In genomic region chr14:32996343-32996742, GRCh38 we compare ENCODE assay signal across 25 cellular contexts. TPM values are rescaled to one million over a fixed set of nuclear protein-coding genes. Genes with fewer than 3 reads are reported as not detected.
"Had no signal": no experiment of that assay in that cellular context is flagged by ENCODE, and none has a peak within 500 bp of the region (broad histone marks: within the 10 kb centered on the region; RNA-seq: fewer than 3 reads in every experiment).

No MANE protein-coding gene starts in this region.

- H3K27ac ChIP-seq: neural progenitor cell, neutrophil, pancreas, psoas muscle, right lobe of liver, sigmoid colon, stomach, thoracic aorta, thyroid gland, tibial nerve, upper lobe of left lung, vagina had no signal

- H3K4me2 ChIP-seq: neural progenitor cell had no signal

- H3K27me3 ChIP-seq: neural progenitor cell, neutrophil, pancreas, right lobe of liver, sigmoid colon, stomach, thyroid gland, tibial nerve, upper lobe of left lung, vagina had no signal

- H3K9ac ChIP-seq: neural progenitor cell had no signal

- H3K36me3 ChIP-seq: neural progenitor cell, neutrophil, pancreas, right lobe of liver, sigmoid colon, stomach, thoracic aorta, thyroid gland, tibial nerve, upper lobe of left lung, vagina had no signal

- DNase-seq: naive thymus-derived CD4-positive, alpha-beta T cell; natural killer cell; nucleus accumbens; pancreas; psoas muscle; right cardiac atrium; right lobe of liver; sigmoid colon; small intestine; stimulated activated CD4-positive, alpha-beta T cell treated with anti-CD3 and anti-CD28 coated beads, Interleukin-15, amount 100 ng/mL, for 24 hours; stimulated activated CD4-positive, alpha-beta T cell treated with anti-CD3 and anti-CD28 coated beads, Interleukin-2, amount 100 ng/mL, for 24 hours; stimulated activated CD4-positive, alpha-beta T cell treated with anti-CD3 and anti-CD28 coated beads, Interleukin-2, amount 100 ng/mL, for 48 hours; stimulated activated CD4-positive, alpha-beta T cell treated with anti-CD3 and anti-CD28 coated beads, Interleukin-4, amount 100 ng/mL, for 24 hours; stimulated activated naive B cell treated with anti-CD40 and anti-IgM and Interleukin-4, amounts not matched to agents 10 μg/mL and 1 μg/mL and 100 μg/mL, for 72 hours; stimulated activated naive CD4-positive, alpha-beta T cell treated with Interleukin-2 at 50 U/mL for 16 hours; stomach; thyroid gland; trophoblast cell had no signal

- ATAC-seq: naive thymus-derived CD4-positive, alpha-beta T cell; natural killer cell; pancreas; psoas muscle; right cardiac atrium; right lobe of liver; stimulated activated effector memory CD8-positive, alpha-beta T cell treated with anti-CD3 and anti-CD28 coated beads, Interleukin-12 subunit alpha, Interleukin-12 subunit beta, amount 100 ng/mL, for 72 hours; stimulated activated naive B cell treated with anti-CD40 and anti-IgM and Interleukin-4, amounts not matched to agents 10 μg/mL and 1 μg/mL and 100 μg/mL, for 72 hours had no signal

- H3K9me3 ChIP-seq: neutrophil, pancreas, psoas muscle, right lobe of liver, sigmoid colon, thoracic aorta, thyroid gland, tibial nerve, upper lobe of left lung, vagina had no signal

- H3K4me3 ChIP-seq: neural progenitor cell, pancreas, psoas muscle, right lobe of liver, sigmoid colon, stomach, thoracic aorta, thyroid gland, tibial nerve, upper lobe of left lung, vagina had no signal

- H3K4me1 ChIP-seq: neural progenitor cell, pancreas, psoas muscle, right lobe of liver, sigmoid colon, stomach, thyroid gland, upper lobe of left lung, vagina had no signal

- H2AFZ ChIP-seq: neural progenitor cell had no signal

RNA-seq across cellular contexts. Expression of gene NPAS3, which starts 57.7 kb away (rescaled TPM):
- total RNA-seq: naive thymus-derived CD4-positive, alpha-beta T cell; natural killer cell had no signal
